In the genomic region with DNA sequence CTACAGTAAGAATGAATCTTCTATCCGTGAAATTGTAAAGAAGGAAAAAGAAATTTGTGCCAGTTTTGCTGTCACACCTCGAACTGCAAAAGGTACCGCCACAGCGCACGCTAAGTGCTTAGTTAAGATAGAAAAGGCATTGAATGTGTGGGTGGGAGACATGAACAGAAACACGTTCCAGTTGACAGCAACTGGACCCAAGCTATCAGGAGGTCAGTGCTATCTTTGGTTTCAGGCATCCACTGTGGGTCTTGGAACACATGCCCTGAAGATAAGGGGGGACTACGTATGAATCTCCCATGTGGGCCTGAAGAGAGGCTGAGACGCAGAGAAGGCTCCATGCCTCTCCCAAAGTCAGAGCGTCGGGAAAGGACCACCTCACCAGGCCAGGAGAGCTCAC, we compare ENCODE assay signal across 28 cellular contexts.
"Had no signal": no experiment of that assay in that cellular context is flagged by ENCODE, and none has a peak within 500 bp of the region (broad histone marks: within the 10 kb centered on the region; RNA-seq: fewer than 3 reads in every experiment).

No MANE protein-coding gene starts in this region.

- ATAC-seq: gastrocnemius medialis; left colon; lower lobe of right lung; natural killer cell; stimulated activated memory B cell treated with anti-CD40 and anti-IgM and Interleukin-4, amounts not matched to agents 10 μg/mL and 1 μg/mL and 100 μg/mL, for 72 hours; stimulated activated naive CD8-positive, alpha-beta T cell treated with anti-CD3 and anti-CD28 coated beads, Interleukin-15, amount 100 ng/mL, for 72 hours had no signal

- H3K27ac ChIP-seq: epithelial cell of prostate, gastrocnemius medialis, hepatocyte, lower lobe of right lung, neutrophil, ovary, upper lobe of left lung, vagina, VCaP had no signal

- H3K36me3 ChIP-seq: ovary had no signal

- H3K9me3 ChIP-seq: gastrocnemius medialis, lower lobe of right lung, neutrophil, ovary, upper lobe of left lung, vagina had no signal

- H3K27me3 ChIP-seq: gastrocnemius medialis, hepatocyte, neutrophil, ovary, upper lobe of left lung, vagina had no signal

- H3K4me2 ChIP-seq: hepatocyte, smooth muscle cell had no signal

- H3K4me3 ChIP-seq: gastrocnemius medialis, hepatocyte, lower lobe of right lung, ovary, smooth muscle cell, upper lobe of left lung, vagina had no signal

- H2AFZ ChIP-seq: hepatocyte had no signal

- DNase-seq: activated CD4-positive, alpha-beta T cell treated with anti-CD3 and anti-CD28 coated beads for 4 hours; activated CD4-positive, alpha-beta T cell treated with anti-CD3 and anti-CD28 coated beads, Interleukin-2, amount 50 U/mL, for 4 hours; activated gamma-delta T cell treated with Interleukin-2 at 50 U/mL for 16 hours; activated naive CD4-positive, alpha-beta T cell treated with anti-CD3 and anti-CD28 coated beads, Interleukin-2, amount 50 U/mL, for 16 hours; amniotic stem cell; dermis blood vessel endothelial cell; effector CD4-positive, alpha-beta T cell; gastrocnemius medialis; glutamatergic neuron; left colon; lower lobe of right lung; mesenchymal stem cell; natural killer cell; ovary; stimulated activated CD4-positive, alpha-beta T cell treated with anti-CD3 and anti-CD28 coated beads, Interleukin-1b, Interleukin-23, amount 100 ng/mL, for 48 hours; stimulated activated CD4-positive, alpha-beta T cell treated with anti-CD3 and anti-CD28 coated beads, Interleukin-4, amount 100 ng/mL, for 4 hours; stimulated activated CD8-positive, alpha-beta memory T cell treated with anti-CD3 and anti-CD28 coated beads, Interleukin-4, amount 100 ng/mL, for 48 hours; stimulated activated naive CD8-positive, alpha-beta T cell treated with anti-CD3 and anti-CD28 coated beads, Interleukin-15, amount 100 ng/mL, for 72 hours; substantia nigra; T-helper 2 cell; upper lobe of left lung had no signal
